ENCODE assay signal across 1 cellular context in genomic region chr13:46449949-46450348, GRCh38.
TF ChIP-seq lines count a peak whose summit lies in the region.

No MANE protein-coding gene starts in this region.

TF ChIP-seq in GM12878, 131 proteins besides CTCF, POLR2A, EP300 and RAD21 (continued from another document):
- TF ChIP-seq, protein P1, sequence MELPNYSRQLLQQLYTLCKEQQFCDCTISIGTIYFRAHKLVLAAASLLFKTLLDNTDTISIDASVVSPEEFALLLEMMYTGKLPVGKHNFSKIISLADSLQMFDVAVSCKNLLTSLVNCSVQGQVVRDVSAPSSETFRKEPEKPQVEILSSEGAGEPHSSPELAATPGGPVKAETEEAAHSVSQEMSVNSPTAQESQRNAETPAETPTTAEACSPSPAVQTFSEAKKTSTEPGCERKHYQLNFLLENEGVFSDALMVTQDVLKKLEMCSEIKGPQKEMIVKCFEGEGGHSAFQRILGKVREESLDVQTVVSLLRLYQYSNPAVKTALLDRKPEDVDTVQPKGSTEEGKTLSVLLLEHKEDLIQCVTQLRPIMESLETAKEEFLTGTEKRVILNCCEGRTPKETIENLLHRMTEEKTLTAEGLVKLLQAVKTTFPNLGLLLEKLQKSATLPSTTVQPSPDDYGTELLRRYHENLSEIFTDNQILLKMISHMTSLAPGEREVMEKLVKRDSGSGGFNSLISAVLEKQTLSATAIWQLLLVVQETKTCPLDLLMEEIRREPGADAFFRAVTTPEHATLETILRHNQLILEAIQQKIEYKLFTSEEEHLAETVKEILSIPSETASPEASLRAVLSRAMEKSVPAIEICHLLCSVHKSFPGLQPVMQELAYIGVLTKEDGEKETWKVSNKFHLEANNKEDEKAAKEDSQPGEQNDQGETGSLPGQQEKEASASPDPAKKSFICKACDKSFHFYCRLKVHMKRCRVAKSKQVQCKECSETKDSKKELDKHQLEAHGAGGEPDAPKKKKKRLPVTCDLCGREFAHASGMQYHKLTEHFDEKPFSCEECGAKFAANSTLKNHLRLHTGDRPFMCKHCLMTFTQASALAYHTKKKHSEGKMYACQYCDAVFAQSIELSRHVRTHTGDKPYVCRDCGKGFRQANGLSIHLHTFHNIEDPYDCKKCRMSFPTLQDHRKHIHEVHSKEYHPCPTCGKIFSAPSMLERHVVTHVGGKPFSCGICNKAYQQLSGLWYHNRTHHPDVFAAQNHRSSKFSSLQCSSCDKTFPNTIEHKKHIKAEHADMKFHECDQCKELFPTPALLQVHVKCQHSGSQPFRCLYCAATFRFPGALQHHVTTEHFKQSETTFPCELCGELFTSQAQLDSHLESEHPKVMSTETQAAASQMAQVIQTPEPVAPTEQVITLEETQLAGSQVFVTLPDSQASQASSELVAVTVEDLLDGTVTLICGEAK (IDR thresholded peaks at IDR 0.05; ENCODE audit: borderline replicate concordance), result peak; percentile 77; the same call in 1 of the 2 replicates
